In the genomic region with DNA sequence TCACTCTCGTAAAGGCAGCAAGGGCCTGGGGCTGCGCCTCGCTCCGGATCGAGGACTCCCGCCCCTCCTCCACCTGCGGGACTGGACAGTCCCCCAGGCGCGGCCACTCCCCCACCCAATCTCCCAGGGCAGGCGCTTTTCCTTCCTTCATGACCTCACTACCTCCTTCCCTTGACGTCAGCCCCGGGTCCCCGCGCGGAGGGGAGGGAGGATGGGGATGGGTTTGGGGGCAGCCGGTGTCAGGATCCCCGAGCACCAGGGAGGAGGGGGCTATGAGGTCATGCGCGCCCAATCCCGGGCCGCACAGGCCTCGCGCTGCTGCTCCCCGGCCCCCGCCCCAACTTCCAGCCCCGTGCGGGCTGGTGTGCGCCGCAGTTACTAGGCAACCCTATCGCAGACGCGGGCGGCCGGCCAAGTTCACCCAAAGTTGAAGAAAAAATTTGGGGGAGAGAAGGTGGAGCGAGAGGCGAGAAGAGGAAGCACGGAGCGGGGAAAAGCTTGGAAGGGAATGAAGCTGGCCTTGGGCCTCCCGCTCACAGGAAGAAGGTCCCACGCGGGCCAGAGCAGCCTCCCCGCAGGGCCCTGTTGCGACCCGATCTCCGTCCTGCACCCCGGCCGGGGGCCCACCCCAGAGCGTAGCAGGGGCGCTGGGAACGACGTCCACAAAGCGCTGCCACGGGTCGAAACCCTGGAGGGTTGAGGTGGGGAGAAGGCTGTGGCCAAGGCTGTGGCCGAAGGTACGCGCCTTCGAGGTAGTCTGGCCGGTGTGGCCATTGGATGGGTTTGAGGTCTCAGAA, we compare ENCODE assay signal across 1 cellular context.
TF ChIP-seq lines count a peak whose summit lies in the region.

No MANE protein-coding gene starts in this region.

TF ChIP-seq in K562, 482 proteins besides CTCF, POLR2A, EP300 and RAD21 (continues in another document):
- TF ChIP-seq, protein P1, sequence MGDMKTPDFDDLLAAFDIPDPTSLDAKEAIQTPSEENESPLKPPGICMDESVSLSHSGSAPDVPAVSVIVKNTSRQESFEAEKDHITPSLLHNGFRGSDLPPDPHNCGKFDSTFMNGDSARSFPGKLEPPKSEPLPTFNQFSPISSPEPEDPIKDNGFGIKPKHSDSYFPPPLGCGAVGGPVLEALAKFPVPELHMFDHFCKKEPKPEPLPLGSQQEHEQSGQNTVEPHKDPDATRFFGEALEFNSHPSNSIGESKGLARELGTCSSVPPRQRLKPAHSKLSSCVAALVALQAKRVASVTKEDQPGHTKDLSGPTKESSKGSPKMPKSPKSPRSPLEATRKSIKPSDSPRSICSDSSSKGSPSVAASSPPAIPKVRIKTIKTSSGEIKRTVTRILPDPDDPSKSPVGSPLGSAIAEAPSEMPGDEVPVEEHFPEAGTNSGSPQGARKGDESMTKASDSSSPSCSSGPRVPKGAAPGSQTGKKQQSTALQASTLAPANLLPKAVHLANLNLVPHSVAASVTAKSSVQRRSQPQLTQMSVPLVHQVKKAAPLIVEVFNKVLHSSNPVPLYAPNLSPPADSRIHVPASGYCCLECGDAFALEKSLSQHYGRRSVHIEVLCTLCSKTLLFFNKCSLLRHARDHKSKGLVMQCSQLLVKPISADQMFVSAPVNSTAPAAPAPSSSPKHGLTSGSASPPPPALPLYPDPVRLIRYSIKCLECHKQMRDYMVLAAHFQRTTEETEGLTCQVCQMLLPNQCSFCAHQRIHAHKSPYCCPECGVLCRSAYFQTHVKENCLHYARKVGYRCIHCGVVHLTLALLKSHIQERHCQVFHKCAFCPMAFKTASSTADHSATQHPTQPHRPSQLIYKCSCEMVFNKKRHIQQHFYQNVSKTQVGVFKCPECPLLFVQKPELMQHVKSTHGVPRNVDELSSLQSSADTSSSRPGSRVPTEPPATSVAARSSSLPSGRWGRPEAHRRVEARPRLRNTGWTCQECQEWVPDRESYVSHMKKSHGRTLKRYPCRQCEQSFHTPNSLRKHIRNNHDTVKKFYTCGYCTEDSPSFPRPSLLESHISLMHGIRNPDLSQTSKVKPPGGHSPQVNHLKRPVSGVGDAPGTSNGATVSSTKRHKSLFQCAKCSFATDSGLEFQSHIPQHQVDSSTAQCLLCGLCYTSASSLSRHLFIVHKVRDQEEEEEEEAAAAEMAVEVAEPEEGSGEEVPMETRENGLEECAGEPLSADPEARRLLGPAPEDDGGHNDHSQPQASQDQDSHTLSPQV (IDR thresholded peaks at IDR 0.05): peak; percentile 58; the same call in 1 of the 2 replicates
- TF ChIP-seq ZNF436 (CRISPR knock-in tag; IDR thresholded peaks at IDR 0.05) (no peak), TRIM24 (IDR thresholded peaks at IDR 0.05) (no peak), FOXO4 (CRISPR knock-in tag; IDR thresholded peaks at IDR 0.05) (no peak), CXXC5 (CRISPR knock-in tag; IDR thresholded peaks at IDR 0.05) (peak; percentile 74; the same call in 1 of the 2 replicates), EP400 (IDR thresholded peaks at IDR 0.05) (0 out of 2 replicates have a peak, but pooled peaks have one; percentile 20), PTBP1 (IDR thresholded peaks at IDR 0.05; ENCODE audit: low read depth, low read length) (no peak), CUX1 (CRISPR knock-in tag; IDR thresholded peaks at IDR 0.05) (no peak), YBX1 (IDR thresholded peaks at IDR 0.05) (no peak), FOXA1 (IDR thresholded peaks at IDR 0.05; ENCODE audit: borderline replicate concordance) (no peak), GABPA (tag; conservative IDR thresholded peaks at IDR 0.05; ENCODE audit: low read depth) (peak; percentile 38; the same call in 1 of the 2 replicates), ZBTB43 (CRISPR knock-in tag; IDR thresholded peaks at IDR 0.05) (no peak), HNRNPLL (IDR thresholded peaks at IDR 0.05; ENCODE audit: low read depth, low read length, poor library complexity, severe bottlenecking) (no peak), ARID1B (IDR thresholded peaks at IDR 0.05) (peak; percentile 14; the same call in 1 of the 2 replicates), MYC (IDR thresholded peaks at IDR 0.05; ENCODE audit: low read depth, low read length) (peak; percentile 35; the same call in 1 of the 2 replicates), MYC (CRISPR knock-in tag; IDR thresholded peaks at IDR 0.05; ENCODE audit: borderline replicate concordance, low read depth) (no peak), LEF1 (IDR thresholded peaks at IDR 0.05) (0 out of 2 replicates have a peak, but pooled peaks have one; percentile 31), LCOR (CRISPR knock-in tag; IDR thresholded peaks at IDR 0.05) (peak; percentile 99), NCOA6 (IDR thresholded peaks at IDR 0.05) (no peak), JUND (IDR thresholded peaks at IDR 0.05; ENCODE audit: borderline replicate concordance, low read depth, low read length) (peak; percentile 84), JUND (tag; IDR thresholded peaks at IDR 0.05; ENCODE audit: borderline replicate concordance, low read depth, low read length) (peak; percentile 77; the same call in 1 of the 3 replicates), RUNX1 (IDR thresholded peaks at IDR 0.05; ENCODE audit: low read depth) (no peak), MYNN (IDR thresholded peaks at IDR 0.05) (0 out of 2 replicates have a peak, but pooled peaks have one; percentile 18), MYNN (CRISPR knock-in tag; IDR thresholded peaks at IDR 0.05) (no peak), ETV6 (IDR thresholded peaks at IDR 0.05; ENCODE audit: borderline replicate concordance in 1 of 2, low read depth in 2 of 2, low read length in 1 of 2) (no peak), ETV6 (CRISPR knock-in tag; IDR thresholded peaks at IDR 0.05; ENCODE audit: borderline replicate concordance) (no peak), ZNF77 (CRISPR knock-in tag; IDR thresholded peaks at IDR 0.05) (no peak), RBFOX2 (IDR thresholded peaks at IDR 0.05; ENCODE audit: low read depth, low read length) (peak; percentile 67), ZNF134 (CRISPR knock-in tag; conservative IDR thresholded peaks at IDR 0.05) (no peak), ZNF175 (CRISPR knock-in tag; IDR thresholded peaks at IDR 0.05; ENCODE audit: low read depth) (0 out of 2 replicates have a peak, but pooled peaks have one; percentile 6), ATF3 (IDR thresholded peaks at IDR 0.05) (peak; percentile 69), ATF3 (CRISPR knock-in tag; conservative IDR thresholded peaks at IDR 0.05) (no peak), FUS (optimal IDR thresholded peaks at IDR 0.05; ENCODE audit: low read depth, low read length) (no peak), NFE2 (IDR thresholded peaks at IDR 0.05; ENCODE audit: low read depth) (no peak), RFX1 (IDR thresholded peaks at IDR 0.05) (peak; percentile 87), SMARCA5 (IDR thresholded peaks at IDR 0.05) (no peak), CCNT2 (IDR thresholded peaks at IDR 0.05; ENCODE audit: borderline replicate concordance, extremely low read depth, insufficient read length, low read depth, low read length) (peak; percentile 55), FOS (IDR thresholded peaks at IDR 0.05; ENCODE audit: extremely low read depth, insufficient read length) (no peak), ATF1 (CRISPR knock-in tag; IDR thresholded peaks at IDR 0.05) (no peak), ATF1 (tag; IDR thresholded peaks at IDR 0.05) (peak; percentile 85), NFIC (IDR thresholded peaks at IDR 0.05) (peak; percentile 89), DIDO1 (tag; IDR thresholded peaks at IDR 0.05; ENCODE audit: low read depth) (no peak), MEF2D (tag; conservative IDR thresholded peaks at IDR 0.05; ENCODE audit: low read depth) (no peak), ZBTB7A (IDR thresholded peaks at IDR 0.05; ENCODE audit: borderline replicate concordance, control insufficient read depth, low read depth, low read length) (peak; percentile 64; the same call in 1 of the 2 replicates)
- TF ChIP-seq, protein P2, sequence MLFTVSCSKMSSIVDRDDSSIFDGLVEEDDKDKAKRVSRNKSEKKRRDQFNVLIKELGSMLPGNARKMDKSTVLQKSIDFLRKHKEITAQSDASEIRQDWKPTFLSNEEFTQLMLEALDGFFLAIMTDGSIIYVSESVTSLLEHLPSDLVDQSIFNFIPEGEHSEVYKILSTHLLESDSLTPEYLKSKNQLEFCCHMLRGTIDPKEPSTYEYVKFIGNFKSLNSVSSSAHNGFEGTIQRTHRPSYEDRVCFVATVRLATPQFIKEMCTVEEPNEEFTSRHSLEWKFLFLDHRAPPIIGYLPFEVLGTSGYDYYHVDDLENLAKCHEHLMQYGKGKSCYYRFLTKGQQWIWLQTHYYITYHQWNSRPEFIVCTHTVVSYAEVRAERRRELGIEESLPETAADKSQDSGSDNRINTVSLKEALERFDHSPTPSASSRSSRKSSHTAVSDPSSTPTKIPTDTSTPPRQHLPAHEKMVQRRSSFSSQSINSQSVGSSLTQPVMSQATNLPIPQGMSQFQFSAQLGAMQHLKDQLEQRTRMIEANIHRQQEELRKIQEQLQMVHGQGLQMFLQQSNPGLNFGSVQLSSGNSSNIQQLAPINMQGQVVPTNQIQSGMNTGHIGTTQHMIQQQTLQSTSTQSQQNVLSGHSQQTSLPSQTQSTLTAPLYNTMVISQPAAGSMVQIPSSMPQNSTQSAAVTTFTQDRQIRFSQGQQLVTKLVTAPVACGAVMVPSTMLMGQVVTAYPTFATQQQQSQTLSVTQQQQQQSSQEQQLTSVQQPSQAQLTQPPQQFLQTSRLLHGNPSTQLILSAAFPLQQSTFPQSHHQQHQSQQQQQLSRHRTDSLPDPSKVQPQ (CRISPR knock-in tag; IDR thresholded peaks at IDR 0.05; ENCODE audit: borderline replicate concordance): no peak
- TF ChIP-seq, protein P3, sequence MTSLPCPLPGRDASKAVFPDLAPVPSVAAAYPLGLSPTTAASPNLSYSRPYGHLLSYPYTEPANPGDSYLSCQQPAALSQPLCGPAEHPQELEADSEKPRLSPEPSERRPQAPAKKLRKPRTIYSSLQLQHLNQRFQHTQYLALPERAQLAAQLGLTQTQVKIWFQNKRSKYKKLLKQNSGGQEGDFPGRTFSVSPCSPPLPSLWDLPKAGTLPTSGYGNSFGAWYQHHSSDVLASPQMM (CRISPR knock-in tag; IDR thresholded peaks at IDR 0.05): no peak
- TF ChIP-seq, protein P4, sequence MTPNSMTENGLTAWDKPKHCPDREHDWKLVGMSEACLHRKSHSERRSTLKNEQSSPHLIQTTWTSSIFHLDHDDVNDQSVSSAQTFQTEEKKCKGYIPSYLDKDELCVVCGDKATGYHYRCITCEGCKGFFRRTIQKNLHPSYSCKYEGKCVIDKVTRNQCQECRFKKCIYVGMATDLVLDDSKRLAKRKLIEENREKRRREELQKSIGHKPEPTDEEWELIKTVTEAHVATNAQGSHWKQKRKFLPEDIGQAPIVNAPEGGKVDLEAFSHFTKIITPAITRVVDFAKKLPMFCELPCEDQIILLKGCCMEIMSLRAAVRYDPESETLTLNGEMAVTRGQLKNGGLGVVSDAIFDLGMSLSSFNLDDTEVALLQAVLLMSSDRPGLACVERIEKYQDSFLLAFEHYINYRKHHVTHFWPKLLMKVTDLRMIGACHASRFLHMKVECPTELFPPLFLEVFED (CRISPR knock-in tag; conservative IDR thresholded peaks at IDR 0.05): no peak
